In genomic region chr13:40061466-40062450, GRCh38 we compare ENCODE assay signal across 19 cellular contexts.
DNase-seq lines count a peak whose midpoint lies in the region; ATAC-seq and TF ChIP-seq lines count a peak whose summit lies in the region.
"Had no signal": no experiment of that assay in that cellular context is flagged by ENCODE, and none has a peak within 500 bp of the region (broad histone marks: within the 10 kb centered on the region; RNA-seq: fewer than 3 reads in every experiment).

No MANE protein-coding gene starts in this region.

- peak; percentile 15 for DNase-seq in NCI-H1105 treated with DMSO at 0.1 percent for 48 hours (lab: John Stamatoyannopoulos, UW)
- no peak for DNase-seq in NCI-H1105 (lab: John Stamatoyannopoulos, UW)
- peak; percentile 50 for DNase-seq in NCI-H748 (lab: John Stamatoyannopoulos, UW; ENCODE audit: unreplicated experiment)
- DNase-seq in cardiac fibroblast (ENCODE audit: low read depth in 2 of 2) = peak; percentile 61 to 68
- peak; percentile 33 for DNase-seq in renal cortical epithelial cell (ENCODE audit: low read depth)
- no peak for DNase-seq in SKM-1 treated with dmso at 0.1 percent for 144 hours (lab: John Stamatoyannopoulos, UW; ENCODE audit: unreplicated experiment)
- DNase-seq in Right ventricle myocardium inferior (ENCODE audit: missing footprints) = no peak
- DNase-seq: 8988T, aorta, DMS 273 treated with DMSO at 0.1 percent for 48 hours, left colon, midbrain, NCI-H2107, NCI-H774, SW 1271 had no signal

- intact Hi-C loops in Right ventricle myocardium inferior (cut with DNase I) = loop anchor here (10.0 kb wide), 1 partner anchor 287 kb away; no protein-coding TSS in a partner anchor

- H3K4me3 ChIP-seq in cardiac fibroblast (replicated peaks in 1 of 2; ENCODE audit: low read depth in 2 of 2, low read length in 2 of 2) = no peak overlapping the region
- H3K4me3 ChIP-seq: coronary artery had no signal

- ATAC-seq in Right ventricle myocardium inferior (no peak), HG02973 (IDR thresholded peaks at IDR 0.05; ENCODE audit: unreplicated experiment) (no peak)
- ATAC-seq: left colon; Panc1; stimulated activated memory B cell treated with anti-CD40 and anti-IgM and Interleukin-4, amounts not matched to agents 10 μg/mL and 1 μg/mL and 100 μg/mL, for 72 hours had no signal

- TF ChIP-seq CTCF in cardiac fibroblast (IDR thresholded peaks at IDR 0.05; ENCODE audit: low read depth, low read length) = no peak

Comparison
In these comparisons a context has a peak if more than half of its experiments do, and no peak if none do; other contexts are left out.
1. DNase-seq: peak in NCI-H1105 treated with DMSO at 0.1 percent for 48 hours (single experiment), NCI-H748 (single experiment), cardiac fibroblast (2 of 2) and renal cortical epithelial cell (single experiment); none in NCI-H1105 (single experiment), SKM-1 treated with dmso at 0.1 percent for 144 hours (single experiment) and Right ventricle myocardium inferior (single experiment).